ENCODE assay signal across 2 cellular contexts in the genomic region with DNA sequence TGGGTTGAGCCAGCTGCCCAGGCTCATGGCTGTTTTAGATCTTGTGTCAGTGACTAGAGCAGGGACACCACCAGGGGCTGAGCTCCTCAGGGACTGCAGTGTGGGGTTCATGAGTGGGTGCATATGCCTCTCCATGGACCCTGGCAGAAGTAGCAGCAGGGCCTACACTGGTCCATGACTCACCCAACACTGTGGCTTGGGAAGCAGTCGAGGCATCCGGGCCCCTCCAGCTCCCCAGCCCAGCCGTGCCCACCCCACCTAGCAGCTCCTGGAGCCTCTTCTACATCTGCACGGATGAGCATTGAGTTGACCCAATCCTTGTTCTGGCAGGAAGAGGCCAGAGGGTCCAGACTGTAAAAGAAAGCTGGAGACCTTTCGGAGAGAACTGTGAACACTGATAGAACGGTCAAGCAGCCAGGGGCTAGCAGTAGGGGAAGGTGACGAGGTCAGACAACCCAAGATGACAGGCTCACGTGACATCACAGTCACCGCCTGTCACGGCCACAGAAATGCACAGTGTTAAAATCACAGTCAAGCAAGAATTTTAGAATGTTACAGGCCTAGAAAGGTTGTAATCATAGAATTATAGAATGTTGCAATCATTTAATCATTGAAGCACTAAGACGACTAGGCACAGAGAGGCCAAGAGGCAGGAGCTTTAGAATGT.
TF ChIP-seq lines count a peak whose summit lies in the region.

No MANE protein-coding gene starts in this region.

TF ChIP-seq in HCT116, 20 proteins besides CTCF, POLR2A, EP300 and RAD21:
- no peak for TF ChIP-seq EZH2phosphoT487 (IDR thresholded peaks at IDR 0.05; ENCODE audit: borderline replicate concordance)
- TF ChIP-seq EGR1 (IDR thresholded peaks at IDR 0.05; ENCODE audit: low read depth): no peak
- TF ChIP-seq, protein P1, sequence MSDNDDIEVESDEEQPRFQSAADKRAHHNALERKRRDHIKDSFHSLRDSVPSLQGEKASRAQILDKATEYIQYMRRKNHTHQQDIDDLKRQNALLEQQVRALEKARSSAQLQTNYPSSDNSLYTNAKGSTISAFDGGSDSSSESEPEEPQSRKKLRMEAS (IDR thresholded peaks at IDR 0.05): no peak
- TF ChIP-seq JUND (IDR thresholded peaks at IDR 0.05): no peak; the same call in 1 of the 2 replicates
- no peak for TF ChIP-seq CBX3 (IDR thresholded peaks at IDR 0.05; ENCODE audit: low read depth)
- TF ChIP-seq ELF1 (IDR thresholded peaks at IDR 0.05; ENCODE audit: borderline replicate concordance, low read depth): no peak
- no peak for TF ChIP-seq POLR2AphosphoS5 (IDR thresholded peaks at IDR 0.05; ENCODE audit: low read depth, low read length)
- TF ChIP-seq, protein P2, sequence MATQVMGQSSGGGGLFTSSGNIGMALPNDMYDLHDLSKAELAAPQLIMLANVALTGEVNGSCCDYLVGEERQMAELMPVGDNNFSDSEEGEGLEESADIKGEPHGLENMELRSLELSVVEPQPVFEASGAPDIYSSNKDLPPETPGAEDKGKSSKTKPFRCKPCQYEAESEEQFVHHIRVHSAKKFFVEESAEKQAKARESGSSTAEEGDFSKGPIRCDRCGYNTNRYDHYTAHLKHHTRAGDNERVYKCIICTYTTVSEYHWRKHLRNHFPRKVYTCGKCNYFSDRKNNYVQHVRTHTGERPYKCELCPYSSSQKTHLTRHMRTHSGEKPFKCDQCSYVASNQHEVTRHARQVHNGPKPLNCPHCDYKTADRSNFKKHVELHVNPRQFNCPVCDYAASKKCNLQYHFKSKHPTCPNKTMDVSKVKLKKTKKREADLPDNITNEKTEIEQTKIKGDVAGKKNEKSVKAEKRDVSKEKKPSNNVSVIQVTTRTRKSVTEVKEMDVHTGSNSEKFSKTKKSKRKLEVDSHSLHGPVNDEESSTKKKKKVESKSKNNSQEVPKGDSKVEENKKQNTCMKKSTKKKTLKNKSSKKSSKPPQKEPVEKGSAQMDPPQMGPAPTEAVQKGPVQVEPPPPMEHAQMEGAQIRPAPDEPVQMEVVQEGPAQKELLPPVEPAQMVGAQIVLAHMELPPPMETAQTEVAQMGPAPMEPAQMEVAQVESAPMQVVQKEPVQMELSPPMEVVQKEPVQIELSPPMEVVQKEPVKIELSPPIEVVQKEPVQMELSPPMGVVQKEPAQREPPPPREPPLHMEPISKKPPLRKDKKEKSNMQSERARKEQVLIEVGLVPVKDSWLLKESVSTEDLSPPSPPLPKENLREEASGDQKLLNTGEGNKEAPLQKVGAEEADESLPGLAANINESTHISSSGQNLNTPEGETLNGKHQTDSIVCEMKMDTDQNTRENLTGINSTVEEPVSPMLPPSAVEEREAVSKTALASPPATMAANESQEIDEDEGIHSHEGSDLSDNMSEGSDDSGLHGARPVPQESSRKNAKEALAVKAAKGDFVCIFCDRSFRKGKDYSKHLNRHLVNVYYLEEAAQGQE (IDR thresholded peaks at IDR 0.05; ENCODE audit: low read depth): no peak
- no peak for TF ChIP-seq SP1 (IDR thresholded peaks at IDR 0.05; ENCODE audit: low read depth)
- TF ChIP-seq FOSL1 (IDR thresholded peaks at IDR 0.05; ENCODE audit: low read depth): no peak
- no peak for TF ChIP-seq YY1 (IDR thresholded peaks at IDR 0.05; ENCODE audit: extremely low read depth, insufficient replicate concordance, low read depth, low read length)
- no peak for TF ChIP-seq ZFX (IDR thresholded peaks at IDR 0.05)
- TF ChIP-seq, protein P3, sequence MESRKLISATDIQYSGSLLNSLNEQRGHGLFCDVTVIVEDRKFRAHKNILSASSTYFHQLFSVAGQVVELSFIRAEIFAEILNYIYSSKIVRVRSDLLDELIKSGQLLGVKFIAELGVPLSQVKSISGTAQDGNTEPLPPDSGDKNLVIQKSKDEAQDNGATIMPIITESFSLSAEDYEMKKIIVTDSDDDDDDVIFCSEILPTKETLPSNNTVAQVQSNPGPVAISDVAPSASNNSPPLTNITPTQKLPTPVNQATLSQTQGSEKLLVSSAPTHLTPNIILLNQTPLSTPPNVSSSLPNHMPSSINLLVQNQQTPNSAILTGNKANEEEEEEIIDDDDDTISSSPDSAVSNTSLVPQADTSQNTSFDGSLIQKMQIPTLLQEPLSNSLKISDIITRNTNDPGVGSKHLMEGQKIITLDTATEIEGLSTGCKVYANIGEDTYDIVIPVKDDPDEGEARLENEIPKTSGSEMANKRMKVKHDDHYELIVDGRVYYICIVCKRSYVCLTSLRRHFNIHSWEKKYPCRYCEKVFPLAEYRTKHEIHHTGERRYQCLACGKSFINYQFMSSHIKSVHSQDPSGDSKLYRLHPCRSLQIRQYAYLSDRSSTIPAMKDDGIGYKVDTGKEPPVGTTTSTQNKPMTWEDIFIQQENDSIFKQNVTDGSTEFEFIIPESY (IDR thresholded peaks at IDR 0.05; ENCODE audit: extremely low read depth, insufficient replicate concordance, low read length): no peak
- no peak for TF ChIP-seq ZNF274 (IDR thresholded peaks at IDR 0.05; ENCODE audit: low read depth, low read length)
- no peak for TF ChIP-seq CEBPB (IDR thresholded peaks at IDR 0.05; ENCODE audit: low read depth)

TF ChIP-seq in WTC11, 78 proteins besides CTCF, POLR2A, EP300 and RAD21:
- no peak for TF ChIP-seq GTF2I (CRISPR knock-in tag; conservative IDR thresholded peaks at IDR 0.05)
- TF ChIP-seq FOXP1 (CRISPR knock-in tag; IDR thresholded peaks at IDR 0.05; ENCODE audit: borderline replicate concordance): peak; percentile 37; the same call in 1 of the 2 replicates
